Comparison of ENCODE assay signal across 8 cellular contexts in genomic region chr9:73869261-73869660, GRCh38.
DNase-seq lines count a peak whose midpoint lies in the region; ATAC-seq and TF ChIP-seq lines count a peak whose summit lies in the region.

No MANE protein-coding gene starts in this region.

- no peaks in the 10 kb centered on the region for H3K27me3 Mint-ChIP-seq in type B pancreatic cell

- H3K36me3 Mint-ChIP-seq in type B pancreatic cell, result no peaks in the 10 kb centered on the region

- H3K36me3 ChIP-seq in WERI-Rb-1, result no peaks in the 10 kb centered on the region

- intact Hi-C loops in Right ventricle myocardium superior (cut with DNase I), result no loop called here

- no peaks in the 10 kb centered on the region for H3K9me3 Mint-ChIP-seq in type B pancreatic cell

- H3K27me3 ChIP-seq in WERI-Rb-1 (ENCODE audit: insufficient read depth, low read depth, severe bottlenecking), result no peaks in the 10 kb centered on the region

- H3K27ac ChIP-seq in WERI-Rb-1, result no peak overlapping the region

- H3K27ac Mint-ChIP-seq in type B pancreatic cell, result no peak overlapping the region

- H3K4me3 Mint-ChIP-seq in type B pancreatic cell, result no peak overlapping the region

- H3K9me3 ChIP-seq in WERI-Rb-1 (ENCODE audit: severe bottlenecking), result no peaks in the 10 kb centered on the region

- H3K4me1 Mint-ChIP-seq in type B pancreatic cell (ENCODE audit: unreplicated experiment), result peaks cover 11% of the 10 kb centered on the region

- no peak overlapping the region for H3K4me3 ChIP-seq in fibroblast of mammary gland (ENCODE audit: control insufficient read depth, low read depth, low read length)
- H3K4me3 ChIP-seq in WERI-Rb-1 (ENCODE audit: low read depth, low read length), result no peak overlapping the region

- TF ChIP-seq CTCF in fibroblast of mammary gland (conservative IDR thresholded peaks at IDR 0.05; ENCODE audit: control insufficient read depth, insufficient read depth, low read depth, low read length) (no peak), WERI-Rb-1 (IDR thresholded peaks at IDR 0.05; ENCODE audit: low read depth, low read length) (no peak), type B pancreatic cell (conservative IDR thresholded peaks at IDR 0.05) (no peak)

- DNase-seq in KG1 (lab: John Stamatoyannopoulos, UW) (peak; percentile 15), SKM-1 (lab: John Stamatoyannopoulos, UW; ENCODE audit: unreplicated experiment) (peak; percentile 0), fibroblast of mammary gland (ENCODE audit: low read depth) (peak; percentile 94), Right ventricle myocardium superior (no peak), WERI-Rb-1 (no peak), type B pancreatic cell (ENCODE audit: extremely low spot score, unreplicated experiment) (no peak)

- ATAC-seq in GM18499 (IDR thresholded peaks at IDR 0.05; ENCODE audit: insufficient read depth, unreplicated experiment), result peak; percentile 100
- peak; percentile 100 for ATAC-seq in GM21737 (IDR thresholded peaks at IDR 0.05; ENCODE audit: unreplicated experiment)
- no peak for ATAC-seq in Right ventricle myocardium superior (ENCODE audit: poor library complexity)

Comparison
In these comparisons a context has a peak if more than half of its experiments do, and no peak if none do; other contexts are left out.
1. DNase-seq: peak in KG1 (single experiment), SKM-1 (single experiment) and fibroblast of mammary gland (single experiment); none in Right ventricle myocardium superior (single experiment), WERI-Rb-1 (single experiment) and type B pancreatic cell (single experiment).